In the genomic region with DNA sequence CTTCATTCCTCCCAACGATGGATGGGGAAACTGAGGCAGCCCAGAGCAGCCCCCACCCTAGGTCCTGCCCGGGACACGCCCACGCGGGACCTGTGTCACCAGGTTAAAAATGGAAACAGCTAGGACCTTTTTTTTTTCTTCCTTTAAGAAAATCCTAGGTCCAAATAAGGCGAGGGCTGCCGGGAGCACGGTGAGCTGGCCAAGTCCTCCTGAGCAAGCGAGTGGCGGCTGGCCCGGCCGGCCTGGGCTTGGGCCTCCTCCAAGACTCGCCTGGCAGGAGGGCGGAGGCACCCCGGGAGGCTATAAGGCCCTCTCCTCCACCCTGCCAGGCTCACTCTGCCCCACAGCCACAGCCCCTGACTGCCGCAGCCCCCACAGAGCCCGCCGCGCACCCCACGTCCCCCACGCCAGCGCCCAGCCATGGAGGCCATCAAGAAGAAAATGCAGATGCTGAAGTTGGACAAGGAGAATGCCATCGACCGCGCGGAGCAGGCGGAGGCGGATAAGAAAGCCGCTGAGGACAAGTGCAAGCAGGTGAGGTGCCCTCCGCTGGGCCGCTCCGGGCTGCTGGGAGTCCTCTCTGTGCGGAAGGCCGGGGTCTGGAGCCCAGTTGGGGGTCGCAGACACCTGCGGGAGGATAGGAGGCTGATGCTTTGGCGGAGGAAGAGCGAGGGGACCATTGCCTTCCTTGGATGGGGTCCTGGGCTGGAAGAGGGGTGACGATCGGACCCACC, we compare ENCODE assay signal across 1 cellular context.
TF ChIP-seq lines count a peak whose summit lies in the region.

No MANE protein-coding gene starts in this region.

TF ChIP-seq in IMR-90, 13 proteins besides CTCF, POLR2A, EP300 and RAD21 (continued from another document):
- TF ChIP-seq RCOR1 (IDR thresholded peaks at IDR 0.05; ENCODE audit: insufficient replicate concordance, low read length) (no peak), MAZ (IDR thresholded peaks at IDR 0.05; ENCODE audit: borderline replicate concordance, low read depth, low read length) (peak; percentile 23; the same call in 1 of the 2 replicates), CEBPB (IDR thresholded peaks at IDR 0.05; ENCODE audit: low read depth, low read length) (no peak)
